23 cellular contexts compared by ENCODE assay signal in genomic region chrX:18935893-18936292, GRCh38. TPM values are rescaled to one million over a fixed set of nuclear protein-coding genes. Genes with fewer than 3 reads are reported as not detected.
A peak's percentile ranks its signal among the peaks of the same experiment; 100 is the strongest.
DNase-seq lines count a peak whose midpoint lies in the region; ATAC-seq, FAIRE-seq and TF ChIP-seq lines count a peak whose summit lies in the region.
"Had no signal": no experiment of that assay in that cellular context is flagged by ENCODE, and none has a peak within 500 bp of the region (broad histone marks: within the 10 kb centered on the region; RNA-seq: fewer than 3 reads in every experiment).

No MANE protein-coding gene starts in this region.

- no peak overlapping the region for H3K4me3 ChIP-seq in Caco-2 (ENCODE audit: low read depth, low read length)
- no peak overlapping the region for H3K4me3 ChIP-seq in astrocyte (ENCODE audit: insufficient read depth, low read depth, low read length)
- no peak overlapping the region for H3K4me3 ChIP-seq in HepG2 (replicated peaks in 1 of 3; ENCODE audit: insufficient read depth in 1 of 3, low read depth in 2 of 3, low read length in 3 of 3)
- H3K4me3 ChIP-seq in suprapubic skin, result no peak overlapping the region
- no peak overlapping the region for H3K4me3 ChIP-seq in right cardiac atrium (ENCODE audit: low read length)
- H3K4me3 ChIP-seq: BLaER1 treated with 17β-estradiol and CSF1 and Interleukin-3, amounts not matched to agents 10 nM and 100 nM had no signal

- no peak for TF ChIP-seq CTCF in Caco-2 (IDR thresholded peaks at IDR 0.05; ENCODE audit: insufficient read depth in 1 of 2, low read depth in 1 of 2, low read length in 1 of 2, severe bottlenecking in 1 of 2, unreplicated experiment in 1 of 2)
- TF ChIP-seq CTCF in astrocyte (IDR thresholded peaks at IDR 0.05; ENCODE audit: insufficient read depth, low read depth, low read length), result no peak
- TF ChIP-seq CTCF in HepG2 (CRISPR knock-in tag; IDR thresholded peaks at IDR 0.05), result no peak
- no peak for TF ChIP-seq CTCF in suprapubic skin (IDR thresholded peaks at IDR 0.05)

- H3K4me3 Mint-ChIP-seq in Caco-2 (ENCODE audit: unreplicated experiment), result no peak overlapping the region
- no peak overlapping the region for H3K4me3 Mint-ChIP-seq in astrocyte (ENCODE audit: unreplicated experiment)
- H3K4me3 Mint-ChIP-seq: CD14-positive monocyte; CD4-positive, alpha-beta T cell; CD8-positive, alpha-beta memory T cell had no signal

- CTCF ChIA-PET in Caco-2 (lab: Charles Lee), result interaction anchor here (0.6 kb wide), 1 partner anchor 400 kb away, joined by 3 read pairs; no protein-coding TSS in a partner anchor
- CTCF ChIA-PET in HepG2 (lab: Yijun Ruan, JAX; ENCODE audit: low intra/inter-chr PET ratio, low total read pairs), result no interaction called here

- TF ChIP-seq EP300 in HepG2 (IDR thresholded peaks at IDR 0.05; ENCODE audit: low read depth in 2 of 2, low read length in 2 of 2) (no peak), HepG2 (CRISPR knock-in tag; IDR thresholded peaks at IDR 0.05; ENCODE audit: borderline replicate concordance) (no peak), suprapubic skin (IDR thresholded peaks at IDR 0.05) (no peak)

- intact Hi-C loops in Caco-2 (cut with micrococcal nuclease; ENCODE audit: unreplicated experiment), result no loop called here
- intact Hi-C loops in HepG2 (cut with micrococcal nuclease; ENCODE audit: unreplicated experiment), result no loop called here
- intact Hi-C loops in right cardiac atrium (cut with DNase I), result loop anchor here in 2 of 4 donors (10.0 kb wide), 1 partner anchor 399 kb away; no protein-coding TSS in a partner anchor

- H3K4me1 ChIP-seq in Caco-2 (no peaks in the 10 kb centered on the region), astrocyte (ENCODE audit: insufficient read depth, low read length) (no peaks in the 10 kb centered on the region), HepG2 (ENCODE audit: insufficient read depth, low read length) (no peaks in the 10 kb centered on the region), suprapubic skin (no peaks in the 10 kb centered on the region), right cardiac atrium (ENCODE audit: control insufficient read depth, insufficient read depth, low read length) (no peaks in the 10 kb centered on the region)
- H3K4me1 ChIP-seq: BE2C had no signal

- H3K9me3 ChIP-seq in Caco-2 (no peaks in the 10 kb centered on the region), astrocyte (ENCODE audit: insufficient read depth, low read depth, low read length) (no peaks in the 10 kb centered on the region), HepG2 (ENCODE audit: low read length) (no peaks in the 10 kb centered on the region), suprapubic skin (no peaks in the 10 kb centered on the region), right cardiac atrium (ENCODE audit: control insufficient read depth, low read length) (no peaks in the 10 kb centered on the region)
- H3K9me3 ChIP-seq: BE2C; BLaER1 treated with 17β-estradiol and CSF1 and Interleukin-3, amounts not matched to agents 10 nM and 100 nM had no signal

- peak; percentile 43; the same call in 1 of the 3 replicates for ATAC-seq in HepG2
- no peak for ATAC-seq in right cardiac atrium
- ATAC-seq in HG02970 (IDR thresholded peaks at IDR 0.05; ENCODE audit: low FRiP score, unreplicated experiment), result no peak

- POLR2A ChIA-PET in Caco-2 (lab: Charles Lee) (no interaction called here), HepG2 (lab: Yijun Ruan, JAX) (no interaction called here)

- TF ChIP-seq POLR2A in HepG2 (IDR thresholded peaks at IDR 0.05; ENCODE audit: insufficient read depth in 1 of 2, low read depth in 2 of 2, low read length in 2 of 2) (no peak), suprapubic skin (IDR thresholded peaks at IDR 0.05) (no peak)

- in situ Hi-C loops in HepG2 (cut with HindIII; ENCODE audit: extremely low pct_ligation_motif_present, low pct_unique_long_range_greater_than_20kb) (loop anchor here (10.0 to 25.0 kb wide), 2 partner anchors 69 to 401 kb away; partner anchors contain the start of gene PDHA1), ACHN (cut with HindIII; ENCODE audit: low pct_ligation_motif_present, low pct_unique_long_range_greater_than_20kb, low sequenced_read_pairs) (no loop called here)

- H3K36me3 Mint-ChIP-seq in Caco-2 (ENCODE audit: insufficient read depth, unreplicated experiment) (peaks cover 20% of the 10 kb centered on the region), astrocyte (ENCODE audit: low read depth, unreplicated experiment) (peaks cover 4% of the 10 kb centered on the region)

- 82% methylated on average over 4 of the region's 10 CpGs for WGBS in HepG2 (ENCODE audit: low lambda C conversion rate)
- 88% methylated on average over 10 of the region's 10 CpGs for WGBS in suprapubic skin
- 95% methylated on average over 10 of the region's 10 CpGs for WGBS in right cardiac atrium

- H3K27ac ChIP-seq in astrocyte (ENCODE audit: low read depth, low read length) (no peak overlapping the region), HepG2 (ENCODE audit: extremely low read length, insufficient read depth, low read length) (no peak overlapping the region), suprapubic skin (no peak overlapping the region), right cardiac atrium (ENCODE audit: low read length) (no peak overlapping the region)
- H3K27ac ChIP-seq: 22Rv1; BLaER1 treated with 17β-estradiol and CSF1 and Interleukin-3, amounts not matched to agents 10 nM and 100 nM had no signal

- DNase-seq in Caco-2, result peak; percentile 6 to 51
- DNase-seq in astrocyte (ENCODE audit: low read depth), result no peak
- DNase-seq in HepG2 (ENCODE audit: low spot score), result no peak
- peak; percentile 26 for DNase-seq in mucosa of gallbladder (ENCODE audit: low spot score)
- DNase-seq in suprapubic skin (ENCODE audit: low spot score in 2 of 2), result no peak
- DNase-seq in ACHN, result no peak
- no peak for DNase-seq in right cardiac atrium
- DNase-seq: AML-193; BE2C; CD4-positive, alpha-beta T cell; CD8-positive, alpha-beta memory T cell; DMS153; DND-41; GOT3; HCEC 1CT had no signal

- H3K27me3 ChIP-seq in Caco-2 (replicated peaks; ENCODE audit: control insufficient read depth, insufficient read depth, low read length) (no peaks in the 10 kb centered on the region), astrocyte (ENCODE audit: insufficient read depth, low read length) (no peaks in the 10 kb centered on the region), HepG2 (ENCODE audit: control insufficient read depth in 1 of 2, insufficient read depth in 2 of 2, low read length in 2 of 2) (no peaks in the 10 kb centered on the region), suprapubic skin (no peaks in the 10 kb centered on the region), right cardiac atrium (ENCODE audit: control insufficient read depth, insufficient read depth) (no peaks in the 10 kb centered on the region)
- H3K27me3 ChIP-seq: BE2C had no signal

- no peaks in the 10 kb centered on the region for H3K9me3 Mint-ChIP-seq in Caco-2 (ENCODE audit: unreplicated experiment)
- H3K9me3 Mint-ChIP-seq in astrocyte (ENCODE audit: unreplicated experiment), result no peaks in the 10 kb centered on the region
- H3K9me3 Mint-ChIP-seq: CD14-positive monocyte; CD4-positive, alpha-beta T cell had no signal

- H3K27me3 Mint-ChIP-seq in Caco-2 (ENCODE audit: insufficient read depth, unreplicated experiment) (no peaks in the 10 kb centered on the region), astrocyte (ENCODE audit: low read depth, unreplicated experiment) (no peaks in the 10 kb centered on the region)
- H3K27me3 Mint-ChIP-seq: CD4-positive, alpha-beta T cell had no signal

- H3K79me2 ChIP-seq in astrocyte (ENCODE audit: insufficient read depth, low read length) (no peaks in the 10 kb centered on the region), HepG2 (ENCODE audit: insufficient read depth, low read length) (no peaks in the 10 kb centered on the region)

- H3K27ac Mint-ChIP-seq in Caco-2 (ENCODE audit: unreplicated experiment), result no peak overlapping the region
- H3K27ac Mint-ChIP-seq in astrocyte (ENCODE audit: unreplicated experiment), result no peak overlapping the region
- H3K27ac Mint-ChIP-seq: CD14-positive monocyte; CD4-positive, alpha-beta T cell; CD8-positive, alpha-beta memory T cell had no signal

- H3K36me3 ChIP-seq in Caco-2 (ENCODE audit: control insufficient read depth, insufficient read depth, low read length) (no peaks in the 10 kb centered on the region; the same call in none of the 2 replicates), astrocyte (ENCODE audit: insufficient read depth, low read length) (no peaks in the 10 kb centered on the region), HepG2 (replicated peaks in 1 of 2; ENCODE audit: control insufficient read depth in 1 of 2, insufficient read depth in 2 of 2, low read length in 2 of 2) (peaks cover 7 to 55% of the 10 kb centered on the region in 2 experiments), suprapubic skin (peaks cover 31% of the 10 kb centered on the region)
- H3K36me3 ChIP-seq: BE2C had no signal

- H3K4me1 Mint-ChIP-seq in Caco-2 (ENCODE audit: low read depth, unreplicated experiment) (no peaks in the 10 kb centered on the region), astrocyte (ENCODE audit: low read depth, unreplicated experiment) (no peaks in the 10 kb centered on the region)
- H3K4me1 Mint-ChIP-seq: CD14-positive monocyte; CD8-positive, alpha-beta memory T cell had no signal

- H3K4me2 ChIP-seq in astrocyte (ENCODE audit: low read length) (no peak overlapping the region), HepG2 (ENCODE audit: low read depth, low read length) (no peak overlapping the region)
- H3K4me2 ChIP-seq: BLaER1 treated with 17β-estradiol and CSF1 and Interleukin-3, amounts not matched to agents 10 nM and 100 nM had no signal

- no peaks in the 10 kb centered on the region for H4K20me1 ChIP-seq in astrocyte (ENCODE audit: insufficient read depth, low read length)
- no peaks in the 10 kb centered on the region for H4K20me1 ChIP-seq in HepG2 (ENCODE audit: insufficient read depth, low read length)

- BruUV-seq in Caco-2 (replicated peaks; lab: Mats Ljungman, UMichigan) (no TSS peak), HepG2 (replicated peaks; lab: Mats Ljungman, UMichigan) (no TSS peak)

- H3K9ac ChIP-seq in astrocyte (ENCODE audit: low read length) (no peak overlapping the region), HepG2 (ENCODE audit: insufficient read depth, low read depth, low read length) (no peak overlapping the region)
- H3K9ac ChIP-seq: BLaER1 treated with 17β-estradiol and CSF1 and Interleukin-3, amounts not matched to agents 10 nM and 100 nM had no signal

- TF ChIP-seq RAD21 in HepG2 (CRISPR knock-in tag; IDR thresholded peaks at IDR 0.05), result no peak

- FAIRE-seq in astrocyte (lab: Jason Lieb, UNC), result peak; percentile 17
- FAIRE-seq in HepG2 (lab: Jason Lieb, UNC), result no peak
- FAIRE-seq: A204.1, G401.6, GM12892, H54 had no signal

- no peak overlapping the region for H2AFZ ChIP-seq in astrocyte (ENCODE audit: low read depth, low read length)
- H2AFZ ChIP-seq in HepG2 (ENCODE audit: low read length), result no peak overlapping the region

RNA-seq across cellular contexts. Expression of gene PHKA2, which starts 48.0 kb away (rescaled TPM):
- 41.5 and 43.0 TPM in 2 replicates for total RNA-seq in Caco-2 (2022)
- 11.5 and 12.4 TPM in 2 replicates for total RNA-seq in astrocyte
- total RNA-seq in HepG2 (2016; rRNA removed; fragmentation: Illumina TruSeq; extraction: Trizol), result 15.4 and 20.5 TPM in 2 replicates
- total RNA-seq in HepG2 (2016; cell fraction: cytosol; rRNA removed; fragmentation: Illumina TruSeq; extraction: Trizol; ENCODE audit: low read depth), result 3.6 and 3.8 TPM in 2 replicates
- 15.1 and 20.1 TPM in 2 replicates for total RNA-seq in HepG2 (2016; cell fraction: insoluble cytoplasmic fraction; rRNA removed; fragmentation: Illumina TruSeq; extraction: Trizol)
- total RNA-seq in HepG2 (2016; cell fraction: membrane; rRNA removed; fragmentation: Illumina TruSeq; extraction: Trizol), result 5.7 and 6.3 TPM in 2 replicates
- total RNA-seq in HepG2 (2016; cell fraction: nucleus; rRNA removed; fragmentation: Illumina TruSeq; extraction: Trizol), result 38.1 and 39.0 TPM in 2 replicates
- 273 and 366 TPM in 2 replicates for polyA plus RNA-seq in HepG2 (2011; rRNA removed)
- 63.5 and 79.6 TPM in 2 replicates for polyA plus RNA-seq in HepG2 (2011; cell fraction: cytosol; rRNA removed)
- polyA plus RNA-seq in HepG2 (2011; cell fraction: nucleus; rRNA removed), result 2,242 and 2,679 TPM in 2 replicates
- polyA plus RNA-seq in HepG2 (2012), result 163 and 167 TPM in 2 replicates
- 1.6 and 1.7 TPM in 2 replicates for polyA plus RNA-seq in HepG2 (2016; cell fraction: cytosol; fragmentation: Illumina TruSeq; extraction: Trizol; ENCODE audit: low read depth)
- 15.4 and 16.9 TPM in 2 replicates for polyA plus RNA-seq in HepG2 (2016; cell fraction: insoluble cytoplasmic fraction; fragmentation: Illumina TruSeq; extraction: Trizol; ENCODE audit: low read depth)
- 3.7 and 4.0 TPM in 2 replicates for polyA plus RNA-seq in HepG2 (2016; cell fraction: membrane; fragmentation: Illumina TruSeq; extraction: Trizol; ENCODE audit: low read depth)
- polyA plus RNA-seq in HepG2 (2016; cell fraction: nucleus; fragmentation: Illumina TruSeq; extraction: Trizol; ENCODE audit: insufficient read depth, low read depth), result 129 and 139 TPM in 2 replicates
- polyA minus RNA-seq in HepG2 (2011; rRNA and poly(A)+ RNA removed; ENCODE audit: low replicate concordance), result 50.1 and 194 TPM in 2 replicates
- polyA minus RNA-seq in HepG2 (2011; cell fraction: cytosol; rRNA and poly(A)+ RNA removed), result 45.9 and 57.7 TPM in 2 replicates
- 560 and 596 TPM in 2 replicates for polyA minus RNA-seq in HepG2 (2011; cell fraction: nucleus; rRNA and poly(A)+ RNA removed)
- total RNA-seq in mucosa of gallbladder, result 67.7 TPM
- total RNA-seq in suprapubic skin, result 10 to 100 TPM; 16.5 to 39.7 (median 24.8) TPM
- 10 to 100 TPM; 30.1 to 42.4 (median 32.3) TPM for total RNA-seq in right cardiac atrium
- 26.9 TPM for polyA plus RNA-seq in right cardiac atrium

Comparison
In these comparisons a context has a peak if more than half of its experiments do, and no peak if none do; other contexts are left out.
1. DNase-seq: peak in Caco-2 (2 of 2) and mucosa of gallbladder (single experiment); none in astrocyte (single experiment), HepG2 (single experiment), suprapubic skin (0 of 2), ACHN (single experiment) and right cardiac atrium (0 of 3).